In the genomic region with DNA sequence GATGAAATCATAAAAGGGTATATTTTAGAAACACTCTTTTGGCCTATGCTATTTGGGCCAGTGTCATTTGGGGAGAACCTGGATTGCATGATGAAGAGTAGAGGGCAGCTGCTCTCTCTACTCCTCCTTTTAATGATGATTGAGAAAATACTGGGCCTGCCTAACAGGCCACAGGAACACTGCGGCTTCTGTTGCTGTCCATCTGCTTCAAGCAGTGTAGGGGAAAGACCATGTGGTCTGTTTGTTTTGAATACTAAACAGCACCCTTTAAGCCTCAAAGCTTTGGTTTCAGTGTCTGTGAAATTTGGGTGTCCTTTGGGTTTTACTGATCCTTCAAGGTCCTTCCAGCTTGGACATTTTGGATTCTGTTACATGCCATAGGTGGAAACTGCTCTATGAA, we compare ENCODE assay signal across 18 cellular contexts.
"Had no signal": no experiment of that assay in that cellular context is flagged by ENCODE, and none has a peak within 500 bp of the region (broad histone marks: within the 10 kb centered on the region; RNA-seq: fewer than 3 reads in every experiment).

No MANE protein-coding gene starts in this region.

- H3K9me3 ChIP-seq: body of pancreas, thyroid gland had no signal

- H3K27ac ChIP-seq: body of pancreas, dorsolateral prefrontal cortex, thyroid gland had no signal

- DNase-seq: activated CD4-positive, alpha-beta T cell treated with anti-CD3 and anti-CD28 coated beads, Interleukin-2, amount 10 ng/mL, durations not matched to agents 24 days and 14 days; activated CD4-positive, CD25-positive, alpha-beta regulatory T cell; activated CD8-positive, alpha-beta T cell treated with anti-CD3 and anti-CD28 coated beads for 36 hours; activated naive CD4-positive, alpha-beta T cell treated with Interleukin-2 at 50 U/mL for 16 hours; activated naive CD8-positive, alpha-beta T cell treated with anti-CD3 and anti-CD28 coated beads, Interleukin-2, amount 10 ng/mL, durations not matched to agents 7 days and 5 days; activated T-cell treated with anti-CD3 and anti-CD28 coated beads, Interleukin-2, amount 50 U/mL, for 1 hour; body of pancreas; dorsolateral prefrontal cortex; mesendoderm; nucleus accumbens; stimulated activated CD4-positive, alpha-beta T cell treated with anti-CD3 and anti-CD28 coated beads, Interleukin-12 subunit alpha, Interleukin-12 subunit beta, amount 100 ng/mL, for 4 hours; stimulated activated CD4-positive, alpha-beta T cell treated with anti-CD3 and anti-CD28 coated beads, Interleukin-1b, Interleukin-23, amount 100 ng/mL, for 48 hours; stimulated activated CD8-positive, alpha-beta memory T cell treated with anti-CD3 and anti-CD28 coated beads, Interleukin-4, amount 100 ng/mL, for 48 hours; stimulated activated naive CD4-positive, alpha-beta T cell treated with Interleukin-2 at 50 U/mL for 16 hours; T1000; thyroid gland had no signal

- H3K36me3 Mint-ChIP-seq: activated naive CD8-positive, alpha-beta T cell treated with anti-CD3 and anti-CD28 coated beads, Interleukin-2, amount 10 ng/mL, durations not matched to agents 7 days and 5 days had no signal

- H3K27me3 ChIP-seq: body of pancreas, thyroid gland had no signal

- H3K36me3 ChIP-seq: thyroid gland had no signal

- H3K4me3 ChIP-seq: body of pancreas, dorsolateral prefrontal cortex, thyroid gland had no signal

- H3K27ac Mint-ChIP-seq: activated CD4-positive, alpha-beta T cell treated with anti-CD3 and anti-CD28 coated beads, Interleukin-2, amount 10 ng/mL, durations not matched to agents 24 days and 14 days; activated CD8-positive, alpha-beta T cell treated with anti-CD3 and anti-CD28 coated beads for 36 hours; activated naive CD8-positive, alpha-beta T cell treated with anti-CD3 and anti-CD28 coated beads, Interleukin-2, amount 10 ng/mL, durations not matched to agents 7 days and 5 days; activated T-helper 2 cell treated with anti-CD3 and anti-CD28 coated beads, Interferon-gamma antibody, Interleukin-2, Interleukin-4, amounts not matched to agents 10 μg/mL and 5 μg/mL and 100 μg/mL, durations not matched to agents 14 hours and 24 hours and 36 hours; nephron had no signal

- H3K27me3 Mint-ChIP-seq: activated CD4-positive, alpha-beta T cell treated with anti-CD3 and anti-CD28 coated beads, Interleukin-2, amount 10 ng/mL, durations not matched to agents 24 days and 14 days; activated naive CD8-positive, alpha-beta T cell treated with anti-CD3 and anti-CD28 coated beads, Interleukin-2, amount 10 ng/mL, durations not matched to agents 7 days and 5 days had no signal

- H3K9me3 Mint-ChIP-seq: activated CD4-positive, alpha-beta T cell treated with anti-CD3 and anti-CD28 coated beads, Interleukin-2, amount 10 ng/mL, durations not matched to agents 24 days and 14 days; activated CD8-positive, alpha-beta T cell treated with anti-CD3 and anti-CD28 coated beads for 36 hours; nephron had no signal

- H3K4me3 Mint-ChIP-seq: activated CD4-positive, alpha-beta T cell treated with anti-CD3 and anti-CD28 coated beads, Interleukin-2, amount 10 ng/mL, durations not matched to agents 24 days and 14 days; activated CD8-positive, alpha-beta T cell treated with anti-CD3 and anti-CD28 coated beads for 36 hours; activated naive CD8-positive, alpha-beta T cell treated with anti-CD3 and anti-CD28 coated beads, Interleukin-2, amount 10 ng/mL, durations not matched to agents 7 days and 5 days; nephron had no signal

- H3K4me1 ChIP-seq: body of pancreas, thyroid gland had no signal

- H3K4me1 Mint-ChIP-seq: activated CD4-positive, alpha-beta T cell treated with anti-CD3 and anti-CD28 coated beads, Interleukin-2, amount 10 ng/mL, durations not matched to agents 24 days and 14 days; activated naive CD8-positive, alpha-beta T cell treated with anti-CD3 and anti-CD28 coated beads, Interleukin-2, amount 10 ng/mL, durations not matched to agents 7 days and 5 days; nephron had no signal
